ENCODE assay signal across 13 cellular contexts in the genomic region with DNA sequence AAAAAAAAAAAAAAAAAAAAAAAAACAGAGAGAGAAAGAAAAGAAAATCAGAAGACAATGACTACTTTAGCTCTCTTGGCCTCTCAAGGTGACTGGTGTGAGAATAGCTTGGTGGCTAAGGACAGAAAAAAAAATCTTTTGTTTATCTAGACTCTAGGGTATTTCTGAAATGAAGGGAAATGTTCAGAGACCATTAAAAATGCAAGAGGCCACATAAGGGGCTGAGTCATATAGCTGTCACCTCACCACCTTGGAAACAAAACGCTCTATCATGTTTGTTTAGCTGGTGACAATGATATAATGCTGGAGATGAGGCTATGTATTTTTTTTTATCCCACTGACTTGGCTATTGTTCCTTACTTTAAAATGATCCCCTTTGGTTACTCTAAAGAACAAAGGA.
DNase-seq lines count a peak whose midpoint lies in the region; ATAC-seq and TF ChIP-seq lines count a peak whose summit lies in the region.
"Had no signal": no experiment of that assay in that cellular context is flagged by ENCODE, and none has a peak within 500 bp of the region (broad histone marks: within the 10 kb centered on the region; RNA-seq: fewer than 3 reads in every experiment).

No MANE protein-coding gene starts in this region.

- no TSS peak for BruUV-seq in Panc1 (replicated peaks; lab: Mats Ljungman, UMichigan)

- H3K9me3 ChIP-seq in Panc1 (ENCODE audit: control insufficient read depth, insufficient read depth, low read depth, low read length): no peaks in the 10 kb centered on the region
- H3K9me3 ChIP-seq: sigmoid colon, SJCRH30 had no signal

- POLR2A ChIA-PET in Panc1 (lab: Charles Lee): no interaction called here
- POLR2A ChIA-PET in activated CD8-positive, alpha-beta T cell treated with anti-CD3 and anti-CD28 coated beads, Interleukin-2, amount 10 ng/mL, durations not matched to agents 7 days and 5 days (lab: Charles Lee): no interaction called here

- H3K36me3 Mint-ChIP-seq in activated CD8-positive, alpha-beta T cell treated with anti-CD3 and anti-CD28 coated beads, Interleukin-2, amount 10 ng/mL, durations not matched to agents 7 days and 5 days (ENCODE audit: low read depth): peaks cover 7% of the 10 kb centered on the region
- H3K36me3 Mint-ChIP-seq: naive thymus-derived CD8-positive, alpha-beta T cell had no signal

- H3K27me3 Mint-ChIP-seq in activated CD8-positive, alpha-beta T cell treated with anti-CD3 and anti-CD28 coated beads, Interleukin-2, amount 10 ng/mL, durations not matched to agents 7 days and 5 days (ENCODE audit: low read depth): no peaks in the 10 kb centered on the region
- H3K27me3 Mint-ChIP-seq: CD8-positive, alpha-beta memory T cell had no signal

- TF ChIP-seq CTCF in Panc1 (IDR thresholded peaks at IDR 0.05): no peak

- H3K36me3 ChIP-seq in Panc1 (ENCODE audit: control insufficient read depth, insufficient read depth, low read length): no peaks in the 10 kb centered on the region
- H3K36me3 ChIP-seq: sigmoid colon, SJCRH30 had no signal

- H3K27ac ChIP-seq in Panc1 (ENCODE audit: low read length): no peak overlapping the region
- H3K27ac ChIP-seq: dorsolateral prefrontal cortex, sigmoid colon, SJCRH30 had no signal

- intact Hi-C loops in Panc1 (cut with micrococcal nuclease; ENCODE audit: unreplicated experiment): no loop called here

- H3K4me3 Mint-ChIP-seq in activated CD8-positive, alpha-beta T cell treated with anti-CD3 and anti-CD28 coated beads, Interleukin-2, amount 10 ng/mL, durations not matched to agents 7 days and 5 days: no peak overlapping the region
- H3K4me3 Mint-ChIP-seq: CD8-positive, alpha-beta memory T cell; naive thymus-derived CD8-positive, alpha-beta T cell had no signal

- H3K9me3 Mint-ChIP-seq in activated CD8-positive, alpha-beta T cell treated with anti-CD3 and anti-CD28 coated beads, Interleukin-2, amount 10 ng/mL, durations not matched to agents 7 days and 5 days (ENCODE audit: insufficient read depth): peaks cover 9% of the 10 kb centered on the region

- H3K27me3 ChIP-seq in Panc1 (ENCODE audit: control insufficient read depth, insufficient read depth, low read length): no peaks in the 10 kb centered on the region
- H3K27me3 ChIP-seq: dorsolateral prefrontal cortex, sigmoid colon, SJCRH30 had no signal

- peaks cover 37% of the 10 kb centered on the region for H3K4me1 Mint-ChIP-seq in activated CD8-positive, alpha-beta T cell treated with anti-CD3 and anti-CD28 coated beads, Interleukin-2, amount 10 ng/mL, durations not matched to agents 7 days and 5 days (ENCODE audit: low read depth)
- H3K4me1 Mint-ChIP-seq: CD8-positive, alpha-beta memory T cell; naive thymus-derived CD8-positive, alpha-beta T cell had no signal

- no peak overlapping the region for H3K27ac Mint-ChIP-seq in activated CD8-positive, alpha-beta T cell treated with anti-CD3 and anti-CD28 coated beads, Interleukin-2, amount 10 ng/mL, durations not matched to agents 7 days and 5 days
- H3K27ac Mint-ChIP-seq: CD8-positive, alpha-beta memory T cell; naive thymus-derived CD8-positive, alpha-beta T cell had no signal

- CTCF ChIA-PET in Panc1 (lab: Charles Lee): no interaction called here
- CTCF ChIA-PET in activated CD8-positive, alpha-beta T cell treated with anti-CD3 and anti-CD28 coated beads, Interleukin-2, amount 10 ng/mL, durations not matched to agents 7 days and 5 days (lab: Charles Lee): no interaction called here

- in situ Hi-C loops in Panc1 (cut with HindIII; ENCODE audit: low pct_unique_long_range_greater_than_20kb, low sequenced_read_pairs): no loop called here

- ATAC-seq in GM18520 (IDR thresholded peaks at IDR 0.05; ENCODE audit: unreplicated experiment) (peak; percentile 54), Panc1 (peak; percentile 82), GM18858 (IDR thresholded peaks at IDR 0.05; ENCODE audit: unreplicated experiment) (no peak), GM21717 (IDR thresholded peaks at IDR 0.05; ENCODE audit: unreplicated experiment) (no peak)
- no peak for ATAC-seq in activated CD8-positive, alpha-beta T cell treated with anti-CD3 and anti-CD28 coated beads, Interleukin-2, amount 10 ng/mL, durations not matched to agents 7 days and 5 days
- ATAC-seq: naive thymus-derived CD8-positive, alpha-beta T cell had no signal

- no peaks in the 10 kb centered on the region; the same call in 1 of the 2 replicates for H3K4me1 ChIP-seq in Panc1 (ENCODE audit: control insufficient read depth, insufficient read depth, low read length)
- H3K4me1 ChIP-seq: sigmoid colon had no signal

- H3K4me3 ChIP-seq in Panc1 (ENCODE audit: low read depth in 2 of 2, low read length in 2 of 2): no peak overlapping the region
- H3K4me3 ChIP-seq: dorsolateral prefrontal cortex, sigmoid colon, SJCRH30 had no signal

- DNase-seq in HS-5 (ENCODE audit: low read depth) (peak; percentile 20), Panc1 (ENCODE audit: low read depth, low spot score) (peak; percentile 42), left kidney (ENCODE audit: low read depth, low spot score) (peak; percentile 50)
- DNase-seq in central memory CD4-positive, alpha-beta T cell: no peak
- no peak for DNase-seq in activated CD8-positive, alpha-beta T cell treated with anti-CD3 and anti-CD28 coated beads, Interleukin-2, amount 10 ng/mL, durations not matched to agents 7 days and 5 days
- DNase-seq: CD8-positive, alpha-beta memory T cell; dorsolateral prefrontal cortex; naive thymus-derived CD8-positive, alpha-beta T cell; sigmoid colon had no signal

Comparison
In these comparisons a context has a peak if more than half of its experiments do, and no peak if none do; other contexts are left out.
1. ATAC-seq: peak in GM18520 (single experiment) and Panc1 (single experiment); none in GM18858 (single experiment), GM21717 (single experiment) and activated CD8-positive, alpha-beta T cell treated with anti-CD3 and anti-CD28 coated beads, Interleukin-2, amount 10 ng/mL, durations not matched to agents 7 days and 5 days (single experiment).
2. DNase-seq: peak in HS-5 (single experiment), Panc1 (single experiment) and left kidney (single experiment); none in central memory CD4-positive, alpha-beta T cell (single experiment) and activated CD8-positive, alpha-beta T cell treated with anti-CD3 and anti-CD28 coated beads, Interleukin-2, amount 10 ng/mL, durations not matched to agents 7 days and 5 days (single experiment).